Comparison of ENCODE assay signal across 6 cellular contexts in genomic region chr11:20759541-20759940, GRCh38.
"Had no signal": no experiment of that assay in that cellular context is flagged by ENCODE, and none has a peak within 500 bp of the region (broad histone marks: within the 10 kb centered on the region; RNA-seq: fewer than 3 reads in every experiment).

No MANE protein-coding gene starts in this region.

- DNase-seq: IMR-90, KBM-7, KG1 had no signal

- ATAC-seq: HepG2, K562 had no signal

- H3K4me3 ChIP-seq: K562 had no signal

- H3K27ac ChIP-seq: HL-60 had no signal
